Comparison of ENCODE assay signal across 14 cellular contexts in genomic region chr6:7939864-7940228, GRCh38. TPM values are rescaled to one million over a fixed set of nuclear protein-coding genes. Genes with fewer than 3 reads are reported as not detected.
DNase-seq lines count a peak whose midpoint lies in the region; ATAC-seq, FAIRE-seq and TF ChIP-seq lines count a peak whose summit lies in the region.
"Had no signal": no experiment of that assay in that cellular context is flagged by ENCODE, and none has a peak within 500 bp of the region (broad histone marks: within the 10 kb centered on the region; RNA-seq: fewer than 3 reads in every experiment).

No MANE protein-coding gene starts in this region.

- peaks cover 3% of the 10 kb centered on the region for H3K9me3 Mint-ChIP-seq in neural progenitor cell
- H3K9me3 Mint-ChIP-seq in CD4-positive, alpha-beta memory T cell = peaks cover 0 to 4% (median 2%) of the 10 kb centered on the region in 8 donors
- no peaks in the 10 kb centered on the region for H3K9me3 Mint-ChIP-seq in activated CD4-positive, alpha-beta T cell treated with anti-CD3 and anti-CD28 coated beads, Interleukin-2, amount 10 ng/mL, durations not matched to agents 7 days and 5 days
- H3K9me3 Mint-ChIP-seq: stimulated activated naive CD8-positive, alpha-beta T cell treated with anti-CD3 and anti-CD28 coated beads, Interleukin-15, Interleukin-2, amounts not matched to agents 100 ng/mL and 50 ng/mL, for 24 hours had no signal

- peaks cover 2% of the 10 kb centered on the region for H3K27me3 Mint-ChIP-seq in neural progenitor cell (ENCODE audit: insufficient read depth, low read depth)
- peaks cover 3% of the 10 kb centered on the region in 2 donors for H3K27me3 Mint-ChIP-seq in CD4-positive, alpha-beta memory T cell
- peaks cover 2% of the 10 kb centered on the region for H3K27me3 Mint-ChIP-seq in activated CD4-positive, alpha-beta T cell treated with anti-CD3 and anti-CD28 coated beads, Interleukin-2, amount 10 ng/mL, durations not matched to agents 7 days and 5 days
- H3K27me3 Mint-ChIP-seq: stimulated activated naive CD8-positive, alpha-beta T cell treated with anti-CD3 and anti-CD28 coated beads, Interleukin-15, Interleukin-2, amounts not matched to agents 100 ng/mL and 50 ng/mL, for 24 hours had no signal

- no peaks in the 10 kb centered on the region for H3K27me3 ChIP-seq in OCI-LY1 (ENCODE audit: insufficient read depth, low read length)
- H3K27me3 ChIP-seq in neural progenitor cell = no peaks in the 10 kb centered on the region
- H3K27me3 ChIP-seq in CD4-positive, alpha-beta memory T cell (ENCODE audit: insufficient read depth, low read length) = no peaks in the 10 kb centered on the region

- intact Hi-C loops in CD4-positive, alpha-beta memory T cell (cut with micrococcal nuclease) = no loop called here

- H2AFZ ChIP-seq in OCI-LY1 (ENCODE audit: low read length) (no peak overlapping the region), neural progenitor cell (replicated peaks) (no peak overlapping the region)

- TF ChIP-seq CTCF in HEK293 (tag by site-specific recombination; IDR thresholded peaks at IDR 0.05) (peak; percentile 13; the same call in 1 of the 2 replicates), OCI-LY1 (IDR thresholded peaks at IDR 0.05; ENCODE audit: low read length) (no peak), neural progenitor cell (IDR thresholded peaks at IDR 0.05) (no peak), D721Med (IDR thresholded peaks at IDR 0.05; ENCODE audit: insufficient read depth, missing control alignments) (no peak)

- POLR2A ChIA-PET in HEK293 (lab: Yijun Ruan, JAX) = no interaction called here
- POLR2A ChIA-PET in CD4-positive, alpha-beta memory T cell (lab: Charles Lee; ENCODE audit: partially characterized antibody) = no interaction called here
- POLR2A ChIA-PET in activated CD4-positive, alpha-beta T cell treated with anti-CD3 and anti-CD28 coated beads, Interleukin-2, amount 10 ng/mL, durations not matched to agents 7 days and 5 days (lab: Charles Lee) = no interaction called here

- H3K9me3 ChIP-seq in HEK293 (ENCODE audit: control insufficient read depth, insufficient read depth, low read depth, low read length) = no peaks in the 10 kb centered on the region
- H3K9me3 ChIP-seq in OCI-LY1 (ENCODE audit: low read length) = no peaks in the 10 kb centered on the region
- H3K9me3 ChIP-seq in neural progenitor cell (ENCODE audit: low read depth) = no peaks in the 10 kb centered on the region
- no peaks in the 10 kb centered on the region for H3K9me3 ChIP-seq in CD4-positive, alpha-beta memory T cell (ENCODE audit: control insufficient read depth in 1 of 2, low read length in 2 of 2)

- H3K36me3 Mint-ChIP-seq in neural progenitor cell = no peaks in the 10 kb centered on the region
- no peaks in the 10 kb centered on the region for H3K36me3 Mint-ChIP-seq in CD4-positive, alpha-beta memory T cell
- H3K36me3 Mint-ChIP-seq in activated CD4-positive, alpha-beta T cell treated with anti-CD3 and anti-CD28 coated beads, Interleukin-2, amount 10 ng/mL, durations not matched to agents 7 days and 5 days (ENCODE audit: low read depth) = no peaks in the 10 kb centered on the region
- H3K36me3 Mint-ChIP-seq: activated naive CD8-positive, alpha-beta T cell had no signal

- FAIRE-seq in D721Med (lab: Jason Lieb, UNC) = no peak
- FAIRE-seq: frontal cortex had no signal

- H4K20me1 ChIP-seq in OCI-LY1 (ENCODE audit: insufficient read depth, low read length) (no peaks in the 10 kb centered on the region), neural progenitor cell (ENCODE audit: low read depth) (no peaks in the 10 kb centered on the region)

- no peak overlapping the region for H3K4me3 Mint-ChIP-seq in neural progenitor cell
- H3K4me3 Mint-ChIP-seq in CD4-positive, alpha-beta memory T cell = no peak overlapping the region
- H3K4me3 Mint-ChIP-seq in activated CD4-positive, alpha-beta T cell treated with anti-CD3 and anti-CD28 coated beads, Interleukin-2, amount 10 ng/mL, durations not matched to agents 7 days and 5 days = no peak overlapping the region
- H3K4me3 Mint-ChIP-seq: activated naive CD8-positive, alpha-beta T cell; stimulated activated naive CD8-positive, alpha-beta T cell treated with anti-CD3 and anti-CD28 coated beads, Interleukin-15, Interleukin-2, amounts not matched to agents 100 ng/mL and 50 ng/mL, for 24 hours had no signal

- H3K9me2 ChIP-seq in OCI-LY1 (ENCODE audit: low read depth, low read length) = no peaks in the 10 kb centered on the region

- H3F3A ChIP-seq in OCI-LY1 (ENCODE audit: insufficient read depth, low read length) = no peaks in the 10 kb centered on the region
- H3F3A ChIP-seq in neural progenitor cell (ENCODE audit: low read depth) = no peaks in the 10 kb centered on the region

- peak; percentile 21 for ATAC-seq in GM18520 (IDR thresholded peaks at IDR 0.05; ENCODE audit: unreplicated experiment)

- peaks cover 5% of the 10 kb centered on the region for H3K4me1 Mint-ChIP-seq in neural progenitor cell
- no peaks in the 10 kb centered on the region for H3K4me1 Mint-ChIP-seq in CD4-positive, alpha-beta memory T cell
- H3K4me1 Mint-ChIP-seq in activated CD4-positive, alpha-beta T cell treated with anti-CD3 and anti-CD28 coated beads, Interleukin-2, amount 10 ng/mL, durations not matched to agents 7 days and 5 days = no peaks in the 10 kb centered on the region

- H3K4me1 ChIP-seq in HEK293 (ENCODE audit: control insufficient read depth, insufficient read depth, low read length) (no peaks in the 10 kb centered on the region), OCI-LY1 (ENCODE audit: insufficient read depth, low read length, severe bottlenecking) (peaks cover 24% of the 10 kb centered on the region), neural progenitor cell (peaks cover 8% of the 10 kb centered on the region)
- H3K4me1 ChIP-seq in CD4-positive, alpha-beta memory T cell (ENCODE audit: insufficient read depth, low read length) = no peaks in the 10 kb centered on the region

- H3K36me3 ChIP-seq in HEK293 (ENCODE audit: control insufficient read depth in 2 of 2, insufficient read depth in 1 of 2, low read length in 2 of 2) (no peaks in the 10 kb centered on the region), OCI-LY1 (ENCODE audit: insufficient read depth, low read length) (no peaks in the 10 kb centered on the region), neural progenitor cell (no peaks in the 10 kb centered on the region)
- no peaks in the 10 kb centered on the region for H3K36me3 ChIP-seq in CD4-positive, alpha-beta memory T cell (ENCODE audit: insufficient read depth, low read length)

- H3K9ac ChIP-seq in OCI-LY1 (ENCODE audit: low read length) = no peak overlapping the region
- H3K9ac ChIP-seq in neural progenitor cell = no peak overlapping the region

- DNase-seq in neural progenitor cell (ENCODE audit: low spot score) (peak; percentile 23), NCI-H1048 (lab: John Stamatoyannopoulos, UW) (no peak), D721Med (ENCODE audit: insufficient read length, low spot score) (no peak)
- DNase-seq in CD4-positive, alpha-beta memory T cell = no peak
- DNase-seq in activated CD4-positive, alpha-beta T cell treated with anti-CD3 and anti-CD28 coated beads, Interleukin-2, amount 10 ng/mL, durations not matched to agents 7 days and 5 days = no peak
- DNase-seq: DMS79, NCI-H1694, T-helper 2 cell had no signal

- H3K4me3 ChIP-seq in HEK293 (ENCODE audit: low read depth, low read length) = no peak overlapping the region
- H3K4me3 ChIP-seq in OCI-LY1 (ENCODE audit: low read depth, low read length, poor library complexity, severe bottlenecking) = no peak overlapping the region
- H3K4me3 ChIP-seq in neural progenitor cell = no peak overlapping the region
- H3K4me3 ChIP-seq in CD4-positive, alpha-beta memory T cell (ENCODE audit: low read length in 2 of 2) = no peak overlapping the region

- H3K79me2 ChIP-seq in OCI-LY1 (ENCODE audit: insufficient read depth, low read length) (no peaks in the 10 kb centered on the region), neural progenitor cell (ENCODE audit: low read depth) (no peaks in the 10 kb centered on the region)

- no peak overlapping the region for H3K27ac Mint-ChIP-seq in neural progenitor cell
- no peak overlapping the region for H3K27ac Mint-ChIP-seq in CD4-positive, alpha-beta memory T cell
- H3K27ac Mint-ChIP-seq in activated CD4-positive, alpha-beta T cell treated with anti-CD3 and anti-CD28 coated beads, Interleukin-2, amount 10 ng/mL, durations not matched to agents 7 days and 5 days = no peak overlapping the region
- H3K27ac Mint-ChIP-seq: activated naive CD8-positive, alpha-beta T cell; stimulated activated naive CD8-positive, alpha-beta T cell treated with anti-CD3 and anti-CD28 coated beads, Interleukin-15, Interleukin-2, amounts not matched to agents 100 ng/mL and 50 ng/mL, for 24 hours had no signal

- peak overlapping the region; percentile 27; the same call in 1 of the 2 replicates for H3K4me2 ChIP-seq in OCI-LY1 (ENCODE audit: low read length)
- H3K4me2 ChIP-seq in neural progenitor cell = no peak overlapping the region

- H3K27ac ChIP-seq in HEK293 (ENCODE audit: extremely low read depth, low read depth, low read length) = no peak overlapping the region
- H3K27ac ChIP-seq in OCI-LY1 (ENCODE audit: low read depth, low read length, poor library complexity, severe bottlenecking) = peak overlapping the region; percentile 13
- no peak overlapping the region for H3K27ac ChIP-seq in neural progenitor cell
- H3K27ac ChIP-seq in CD4-positive, alpha-beta memory T cell (ENCODE audit: low read depth, low read length) = no peak overlapping the region

- CTCF ChIA-PET in HEK293 (lab: Yijun Ruan, JAX) = interaction anchor here (0.5 to 2.0 kb wide), 13 partner anchors 10 to 861 kb away, joined by 3 to 8 read pairs (median 3); no protein-coding TSS in a partner anchor
- CTCF ChIA-PET in CD4-positive, alpha-beta memory T cell (lab: Charles Lee; ENCODE audit: partially characterized antibody) = no interaction called here
- CTCF ChIA-PET in activated CD4-positive, alpha-beta T cell treated with anti-CD3 and anti-CD28 coated beads, Interleukin-2, amount 10 ng/mL, durations not matched to agents 7 days and 5 days (lab: Charles Lee) = interaction anchor here (0.7 to 1.0 kb wide), 2 partner anchors 15 to 243 kb away, joined by 3 read pairs; no protein-coding TSS in a partner anchor

TF ChIP-seq in HEK293, 187 proteins besides CTCF, POLR2A, EP300 and RAD21 (continues in another document):
- TF ChIP-seq GFI1B (tag by site-specific recombination; IDR thresholded peaks at IDR 0.05) = peak; percentile 89
- TF ChIP-seq ZSCAN30 (tag by site-specific recombination; IDR thresholded peaks at IDR 0.05) = no peak
- no peak for TF ChIP-seq ZNF16 (tag by site-specific recombination; IDR thresholded peaks at IDR 0.05; ENCODE audit: low read depth)

RNA-seq across cellular contexts. Expression of gene TXNDC5, which starts 29.3 kb away (rescaled TPM):
- 155 TPM in 2 replicates for total RNA-seq in neural progenitor cell (ENCODE audit: low replicate concordance)
- total RNA-seq in CD4-positive, alpha-beta memory T cell = 10 to 100 TPM; 18.1 to 21.8 TPM
- polyA plus RNA-seq in CD4-positive, alpha-beta memory T cell = 10 to 100 TPM; 26.9 to 45.7 TPM
- 10 to 100 TPM; 32.5 to 33.2 TPM for total RNA-seq in activated CD4-positive, alpha-beta T cell treated with anti-CD3 and anti-CD28 coated beads, Interleukin-2, amount 10 ng/mL, durations not matched to agents 7 days and 5 days
